Comparison of ENCODE assay signal across 8 cellular contexts in genomic region chr3:113698891-113699465, GRCh38. TPM values are rescaled to one million over a fixed set of nuclear protein-coding genes. Genes with fewer than 3 reads are reported as not detected.
DNase-seq lines count a peak whose midpoint lies in the region; ATAC-seq, FAIRE-seq and TF ChIP-seq lines count a peak whose summit lies in the region.

No MANE protein-coding gene starts in this region.

- H3K4me1 ChIP-seq in body of pancreas (peaks cover 30% of the 10 kb centered on the region), urinary bladder (ENCODE audit: insufficient read depth) (no peaks in the 10 kb centered on the region)

- FAIRE-seq in urothelium cell line (lab: Jason Lieb, UNC), result no peak

- no peaks in the 10 kb centered on the region for H3K36me3 ChIP-seq in body of pancreas (replicated peaks in 1 of 2; ENCODE audit: insufficient read depth in 1 of 2, low read depth in 2 of 2)
- no peaks in the 10 kb centered on the region for H3K36me3 ChIP-seq in urinary bladder (ENCODE audit: insufficient read depth)

- no peaks in the 10 kb centered on the region for H3K9me3 Mint-ChIP-seq in natural killer cell
- H3K9me3 Mint-ChIP-seq in natural killer cell treated with Interleukin-12 subunit alpha and Interleukin-12 subunit beta and Interleukin-15 and Interleukin-18, amount 100 ng/mL, for 72 hours, result no peaks in the 10 kb centered on the region

- intact Hi-C loops in natural killer cell (cut with micrococcal nuclease) (loop anchor here (5.0 to 10.0 kb wide), 3 partner anchors 184 to 1448 kb away; partner anchors contain the start of genes SPICE1 and ZBTB20), body of pancreas (cut with DNase I) (no loop called here), left colon (cut with DNase I, micrococcal nuclease) (no loop called here)

- H3K4me3 Mint-ChIP-seq in natural killer cell, result peak overlapping the region; percentile 73
- H3K4me3 Mint-ChIP-seq in natural killer cell treated with Interleukin-12 subunit alpha and Interleukin-12 subunit beta and Interleukin-15 and Interleukin-18, amount 100 ng/mL, for 72 hours, result no peak overlapping the region

- H3K4me1 Mint-ChIP-seq in natural killer cell, result peaks cover 11 to 12% of the 10 kb centered on the region in 2 donors
- H3K4me1 Mint-ChIP-seq in natural killer cell treated with Interleukin-12 subunit alpha and Interleukin-12 subunit beta and Interleukin-15 and Interleukin-18, amount 100 ng/mL, for 72 hours (ENCODE audit: low read depth in 2 of 2), result peaks cover 11 to 21% of the 10 kb centered on the region in 2 donors

- no peaks in the 10 kb centered on the region for H3K9me3 ChIP-seq in body of pancreas

- WGBS in body of pancreas, 2 donors, result 12 to 17% methylated on average over 22 to 29 of the region's 29 CpGs
- 24% methylated on average over 29 of the region's 29 CpGs for WGBS in urinary bladder

- H3K4me3 ChIP-seq in body of pancreas (no peak overlapping the region), urinary bladder (ENCODE audit: low read depth, low read length) (peak overlapping the region; percentile 24)

- H3K27ac Mint-ChIP-seq in natural killer cell, result no peak overlapping the region
- H3K27ac Mint-ChIP-seq in natural killer cell treated with Interleukin-12 subunit alpha and Interleukin-12 subunit beta and Interleukin-15 and Interleukin-18, amount 100 ng/mL, for 72 hours, result peak overlapping the region in 1 of 2 donors; percentile 75

- no peak for TF ChIP-seq CTCF in natural killer cell (IDR thresholded peaks at IDR 0.05)
- TF ChIP-seq CTCF in body of pancreas (IDR thresholded peaks at IDR 0.05), result no peak

- DNase-seq in natural killer cell (no peak), body of pancreas (peak in 1 of 4 donors; percentile 41), left colon (peak; percentile 60 to 65), urothelium cell line (ENCODE audit: low spot score) (no peak)
- no peak for DNase-seq in natural killer cell treated with Interleukin-12 subunit alpha and Interleukin-12 subunit beta and Interleukin-15 and Interleukin-18, amount 100 ng/mL, for 72 hours (ENCODE audit: low spot score)
- no peak for DNase-seq in activated CD8-positive, alpha-beta memory T cell treated with anti-CD3 and anti-CD28 coated beads, Interleukin-2, amount 50 U/mL, for 48 hours

- H3K36me3 Mint-ChIP-seq in natural killer cell, result no peaks in the 10 kb centered on the region
- H3K36me3 Mint-ChIP-seq in natural killer cell treated with Interleukin-12 subunit alpha and Interleukin-12 subunit beta and Interleukin-15 and Interleukin-18, amount 100 ng/mL, for 72 hours, result peaks cover 6% of the 10 kb centered on the region

- H3K27me3 ChIP-seq in body of pancreas, result no peaks in the 10 kb centered on the region

- ATAC-seq in natural killer cell (no peak), body of pancreas (no peak), left colon (peak; percentile 21), HG02588 (IDR thresholded peaks at IDR 0.05; ENCODE audit: unreplicated experiment) (no peak)
- no peak for ATAC-seq in natural killer cell treated with Interleukin-12 subunit alpha and Interleukin-12 subunit beta and Interleukin-15 and Interleukin-18, amount 100 ng/mL, for 72 hours

- peak overlapping the region in 3 of 4 donors; percentile 86 to 99 (median 90) for H3K27ac ChIP-seq in body of pancreas
- H3K27ac ChIP-seq in urinary bladder (ENCODE audit: low read depth), result peak overlapping the region; percentile 16

- TF ChIP-seq POLR2A in body of pancreas (IDR thresholded peaks at IDR 0.05), result no peak

- no peaks in the 10 kb centered on the region for H3K27me3 Mint-ChIP-seq in natural killer cell (ENCODE audit: low read depth in 2 of 2)
- H3K27me3 Mint-ChIP-seq in natural killer cell treated with Interleukin-12 subunit alpha and Interleukin-12 subunit beta and Interleukin-15 and Interleukin-18, amount 100 ng/mL, for 72 hours, result no peaks in the 10 kb centered on the region

RNA-seq across cellular contexts. Expression of gene USF3, which starts 2.5 kb away (rescaled TPM):
- total RNA-seq in natural killer cell, result 10 to 100 TPM; 38.0 to 43.0 (median 41.8) TPM
- total RNA-seq in natural killer cell treated with Interleukin-12 subunit alpha and Interleukin-12 subunit beta and Interleukin-15 and Interleukin-18, amount 100 ng/mL, for 72 hours, result 10 to 100 TPM; 18.0 to 19.4 TPM
- 10 to 100 TPM; 10.5 to 13.2 TPM for total RNA-seq in body of pancreas
- 10 to 100 TPM; 25.5 to 25.6 TPM for total RNA-seq in left colon
- 15.1 TPM for total RNA-seq in urinary bladder
- 5.3 TPM for polyA plus RNA-seq in urinary bladder

RNA-seq across cellular contexts. Expression of gene NAA50, which starts 47.1 kb away (rescaled TPM):
- 10 to 100 TPM; 55.3 to 77.6 (median 61.0) TPM for total RNA-seq in natural killer cell
- 10 to 100 TPM; 97.3 to 98.0 TPM for total RNA-seq in natural killer cell treated with Interleukin-12 subunit alpha and Interleukin-12 subunit beta and Interleukin-15 and Interleukin-18, amount 100 ng/mL, for 72 hours
- total RNA-seq in body of pancreas, result 10 to 100 TPM; 32.2 to 93.6 TPM
- 10 to 100 TPM; 89.8 to 96.0 TPM for total RNA-seq in left colon
- 108 TPM for total RNA-seq in urinary bladder
- polyA plus RNA-seq in urinary bladder, result 81.9 TPM

RNA-seq across cellular contexts. Expression of gene ATP6V1A, which starts 47.9 kb away (rescaled TPM):
- 10 to 100 TPM; 26.3 to 31.9 (median 30.0) TPM for total RNA-seq in natural killer cell
- 10 to 100 TPM; 44.7 to 76.8 TPM for total RNA-seq in natural killer cell treated with Interleukin-12 subunit alpha and Interleukin-12 subunit beta and Interleukin-15 and Interleukin-18, amount 100 ng/mL, for 72 hours
- total RNA-seq in body of pancreas, result 10 to 100 TPM; 25.4 to 31.3 TPM
- total RNA-seq in left colon, result 10 to 100 TPM; 70.6 to 78.1 TPM
- 55.0 TPM for total RNA-seq in urinary bladder
- polyA plus RNA-seq in urinary bladder, result 14.2 TPM

Comparison
In these comparisons a context has a peak if more than half of its experiments do, and no peak if none do; other contexts are left out.
1. DNase-seq: peak in left colon (2 of 2); none in natural killer cell (single experiment), natural killer cell treated with Interleukin-12 subunit alpha and Interleukin-12 subunit beta and Interleukin-15 and Interleukin-18, amount 100 ng/mL, for 72 hours (single experiment), activated CD8-positive, alpha-beta memory T cell treated with anti-CD3 and anti-CD28 coated beads, Interleukin-2, amount 50 U/mL, for 48 hours (single experiment) and urothelium cell line (single experiment).